ENCODE assay signal across 30 cellular contexts in the genomic region with DNA sequence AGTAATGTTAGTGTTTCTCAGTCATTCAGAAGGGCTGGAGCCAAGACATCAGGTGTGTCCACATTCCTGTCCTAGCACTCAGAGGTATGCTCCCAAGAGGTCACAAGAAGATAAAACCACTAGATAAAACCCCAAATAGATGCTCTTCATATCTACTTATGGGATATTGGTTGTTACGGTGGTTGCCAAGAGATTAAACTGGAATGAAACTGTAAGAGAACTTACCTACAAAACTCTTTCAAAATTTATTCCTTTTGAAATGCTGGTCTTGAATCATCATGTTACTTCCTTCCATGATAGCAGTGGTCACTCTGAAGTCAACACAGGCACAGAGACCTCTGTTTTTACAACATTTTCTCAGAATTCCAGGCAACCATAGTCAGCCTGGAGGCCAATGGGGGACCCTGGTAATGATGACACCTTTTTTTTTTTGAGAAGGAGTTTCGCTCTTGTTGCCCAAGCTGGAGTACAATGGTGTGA.
"Had no signal": no experiment of that assay in that cellular context is flagged by ENCODE, and none has a peak within 500 bp of the region (broad histone marks: within the 10 kb centered on the region; RNA-seq: fewer than 3 reads in every experiment).

No MANE protein-coding gene starts in this region.

- DNase-seq: activated B cell treated with CpG ODN at 0.5 μM for 24 hours; activated CD4-positive, alpha-beta memory T cell treated with anti-CD3 and anti-CD28 coated beads for 36 hours; activated CD4-positive, alpha-beta T cell treated with anti-CD3 and anti-CD28 coated beads for 4 hours; activated CD4-positive, alpha-beta T cell treated with anti-CD3 and anti-CD28 coated beads, Interleukin-2, amount 10 ng/mL, durations not matched to agents 24 days and 14 days; activated CD4-positive, alpha-beta T cell treated with anti-CD3 and anti-CD28 coated beads, Interleukin-2, amount 50 U/mL, for 1 hour; activated CD4-positive, alpha-beta T cell treated with anti-CD3 and anti-CD28 coated beads, Interleukin-2, amount 50 U/mL, for 4 hours; activated CD4-positive, CD25-positive, alpha-beta regulatory T cell treated with anti-CD3 and anti-CD28 coated beads, Interleukin-2, amount 50 U/mL, for 72 hours; activated CD8-positive, alpha-beta memory T cell treated with anti-CD3 and anti-CD28 coated beads, Interleukin-2, amount 50 U/mL, for 4 hours; activated CD8-positive, alpha-beta T cell treated with anti-CD3 and anti-CD28 coated beads for 36 hours; activated effector memory CD4-positive, alpha-beta T cell treated with anti-CD3 and anti-CD28 coated beads, Interleukin-2, amount 50 U/mL, for 16 hours; activated gamma-delta T cell treated with Interleukin-2 at 50 U/mL for 16 hours; activated naive CD4-positive, alpha-beta T cell treated with anti-CD3 and anti-CD28 coated beads, Interleukin-2, amount 10 ng/mL, durations not matched to agents 7 days and 5 days; activated naive CD4-positive, alpha-beta T cell treated with Interleukin-2 at 50 U/mL for 16 hours; activated naive CD8-positive, alpha-beta T cell treated with anti-CD3 and anti-CD28 coated beads, Interleukin-2, amount 10 ng/mL, durations not matched to agents 7 days and 5 days; activated naive CD8-positive, alpha-beta T cell treated with anti-CD3 and anti-CD28 coated beads, Interleukin-2, amount 50 U/mL, for 24 hours; activated T-cell treated with anti-CD3 and anti-CD28 coated beads for 4 hours; activated T-cell treated with anti-CD3 and anti-CD28 coated beads, Interleukin-2, amount 50 U/mL, for 1 hour; activated T-cell treated with anti-CD3 and anti-CD28 coated beads, Interleukin-2, amount 50 U/mL, for 4 hours; activated T-cell treated with anti-CD3 and anti-CD28 coated beads, Interleukin-2, amount 50 U/mL, for 72 hours; amygdala; anterior cingulate cortex; caudate nucleus; cerebellar nuclear complex; T-helper 1 cell; T-helper 2 cell; T-helper 9 cell had no signal

- H3K27me3 ChIP-seq: ascending aorta, cardiac muscle cell had no signal

- H3K4me1 ChIP-seq: ascending aorta had no signal

- H3K9me3 ChIP-seq: ascending aorta had no signal

- H3K4me3 ChIP-seq: ascending aorta, cardiac muscle cell had no signal

- H3K27ac ChIP-seq: ascending aorta, cardiac muscle cell, VCaP had no signal

- H3K36me3 ChIP-seq: ascending aorta, cardiac muscle cell had no signal

- ATAC-seq: activated CD8-positive, alpha-beta T cell treated with anti-CD3 and anti-CD28 coated beads for 36 hours; activated naive CD8-positive, alpha-beta T cell treated with anti-CD3 and anti-CD28 coated beads, Interleukin-2, amount 50 U/mL, for 24 hours; activated T-cell treated with anti-CD3 and anti-CD28 coated beads, Interleukin-2, amount 50 U/mL, for 4 hours; activated T-cell treated with anti-CD3 and anti-CD28 coated beads, Interleukin-2, amount 50 U/mL, for 72 hours; activated T-helper 17 cell treated with anti-CD3 and anti-CD28 coated beads, Interleukin-2, amount 50 U/mL, for 72 hours had no signal
